Comparison of ENCODE assay signal across 8 cellular contexts in genomic region chr5:50667079-50667652, GRCh38. TPM values are rescaled to one million over a fixed set of nuclear protein-coding genes. Genes with fewer than 3 reads are reported as not detected.
DNase-seq lines count a peak whose midpoint lies in the region; ATAC-seq and TF ChIP-seq lines count a peak whose summit lies in the region.

No MANE protein-coding gene starts in this region.

- peaks cover 17% of the 10 kb centered on the region for H3K79me2 ChIP-seq in neural cell (replicated peaks; ENCODE audit: insufficient read depth, low read length)

- no peak for TF ChIP-seq RAD21 in neural cell (conservative IDR thresholded peaks at IDR 0.05)

- DNase-seq in SIG-M5 treated with dmso at 0.1 percent for 504 hours (lab: John Stamatoyannopoulos, UW; ENCODE audit: unreplicated experiment) (peak; percentile 76), SIG-M5 (lab: John Stamatoyannopoulos, UW) (no peak), NB4 (ENCODE audit: low read depth) (peak; percentile 82), fibroblast of pulmonary artery (ENCODE audit: low read depth) (peak; percentile 53), vagina (ENCODE audit: extremely low spot score in 2 of 2) (no peak)
- peak; percentile 56 for DNase-seq in activated CD8-positive, alpha-beta memory T cell treated with anti-CD3 and anti-CD28 coated beads, Interleukin-2, amount 50 U/mL, for 4 hours

- no peaks in the 10 kb centered on the region for H3K36me3 ChIP-seq in neural cell (ENCODE audit: insufficient read depth, low read length)
- no peaks in the 10 kb centered on the region for H3K36me3 ChIP-seq in vagina

- H3K9me3 ChIP-seq in neural cell (ENCODE audit: low read length) (no peaks in the 10 kb centered on the region), vagina (no peaks in the 10 kb centered on the region)

- no peak for TF ChIP-seq EP300 in neural cell (conservative IDR thresholded peaks at IDR 0.05; ENCODE audit: poor library complexity, severe bottlenecking)

- no peak for TF ChIP-seq CTCF in NB4 (IDR thresholded peaks at IDR 0.05; ENCODE audit: low read depth, low read length)
- TF ChIP-seq CTCF in fibroblast of pulmonary artery (IDR thresholded peaks at IDR 0.05; ENCODE audit: low read length, missing control alignments) = no peak
- no peak for TF ChIP-seq CTCF in neural cell (IDR thresholded peaks at IDR 0.05; ENCODE audit: poor library complexity, severe bottlenecking)
- no peak for TF ChIP-seq CTCF in vagina (IDR thresholded peaks at IDR 0.05)

- intact Hi-C loops in vagina (cut with DNase I) = no loop called here

- H4K20me1 ChIP-seq in neural cell (ENCODE audit: insufficient read depth) = no peaks in the 10 kb centered on the region

- H2AFZ ChIP-seq in neural cell (ENCODE audit: low read depth, low read length) = peak overlapping the region; percentile 60

- H3K9ac ChIP-seq in neural cell (ENCODE audit: low read length) = peak overlapping the region; percentile 78

- peak; percentile 33 for ATAC-seq in HG02610 (IDR thresholded peaks at IDR 0.05; ENCODE audit: unreplicated experiment)

- H3F3A ChIP-seq in neural cell (ENCODE audit: insufficient read depth, low read length, poor library complexity, severe bottlenecking) = no peaks in the 10 kb centered on the region

- no peaks in the 10 kb centered on the region for H3K9me2 ChIP-seq in neural cell (ENCODE audit: insufficient read depth, low read length)

- H3K27me3 ChIP-seq in neural cell (ENCODE audit: insufficient read depth, low read depth, low read length) = no peaks in the 10 kb centered on the region
- H3K27me3 ChIP-seq in vagina = no peaks in the 10 kb centered on the region

- H3K4me3 ChIP-seq in NB4 (ENCODE audit: low read depth, low read length) (peak overlapping the region; percentile 88), fibroblast of pulmonary artery (replicated peaks; ENCODE audit: low read depth, low read length) (peak overlapping the region; percentile 72), neural cell (ENCODE audit: low read length) (peak overlapping the region; percentile 80), vagina (peak overlapping the region; percentile 83 to 87)

- H3K4me1 ChIP-seq in vagina = peaks cover 35% of the 10 kb centered on the region

- TF ChIP-seq POLR2A in NB4 (IDR thresholded peaks at IDR 0.05; ENCODE audit: extremely low read depth, insufficient read length) (no peak), vagina (IDR thresholded peaks at IDR 0.05) (no peak)

- H3K27ac ChIP-seq in neural cell (ENCODE audit: low read length) (peak overlapping the region; percentile 75), vagina (peak overlapping the region; percentile 94)

- H3K4me2 ChIP-seq in neural cell (ENCODE audit: low read length) = no peak overlapping the region

TF ChIP-seq in neural cell, 6 proteins besides CTCF, POLR2A, EP300 and RAD21:
- TF ChIP-seq MXI1 (conservative IDR thresholded peaks at IDR 0.05; ENCODE audit: poor library complexity, severe bottlenecking) (peak; percentile 51), POLR2AphosphoS5 (IDR thresholded peaks at IDR 0.05) (no peak), TAF1 (IDR thresholded peaks at IDR 0.05; ENCODE audit: low read depth) (peak; percentile 49)
TF ChIP-seq in neural cell: peak in this region for 2.

RNA-seq across cellular contexts. Expression of gene PARP8, which starts 0.7 kb away (rescaled TPM):
- 29.9 and 58.0 TPM in 2 replicates for polyA plus RNA-seq in neural cell
- polyA minus RNA-seq in neural cell = 72.3 and 84.6 TPM in 2 replicates
- 48.4 TPM for total RNA-seq in vagina

Comparison
In these comparisons a context has a peak if more than half of its experiments do, and no peak if none do; other contexts are left out.
1. DNase-seq: peak in SIG-M5 treated with dmso at 0.1 percent for 504 hours (single experiment), NB4 (single experiment), activated CD8-positive, alpha-beta memory T cell treated with anti-CD3 and anti-CD28 coated beads, Interleukin-2, amount 50 U/mL, for 4 hours (single experiment) and fibroblast of pulmonary artery (single experiment); none in SIG-M5 (single experiment) and vagina (0 of 2).
2. Peak in every context shown above with its lines, with median percentiles within 50 percentile points of each other: H3K4me3 ChIP-seq.